In genomic region chr3:184092199-184092598, GRCh38 we compare ENCODE assay signal across 10 cellular contexts. TPM values are rescaled to one million over a fixed set of nuclear protein-coding genes. Genes with fewer than 3 reads are reported as not detected.
"Had no signal": no experiment of that assay in that cellular context is flagged by ENCODE, and none has a peak within 500 bp of the region (broad histone marks: within the 10 kb centered on the region; RNA-seq: fewer than 3 reads in every experiment).

No MANE protein-coding gene starts in this region.

- H3K4me3 ChIP-seq: GM23248 had no signal

- H2AFZ ChIP-seq: GM23248 had no signal

- H3K4me2 ChIP-seq: KMS-11 had no signal

- H3K27ac ChIP-seq: GM23248, KMS-11 had no signal

- DNase-seq: GM23248, GOT3, H9, HCEC 1CT, IMR-90, Karpas-422, KBM-7 had no signal

- H3K9ac ChIP-seq: GM23248, KMS-11 had no signal

RNA-seq across cellular contexts. Expression of gene HTR3E, which starts 4.7 kb away (rescaled TPM):
- total RNA-seq: GM23248, H4, H9, HT-29, IMR-90 had no signal
- polyA plus RNA-seq: GM23248, IMR-90 had no signal

RNA-seq across cellular contexts. Expression of gene HTR3C, which starts 39.4 kb away (rescaled TPM):
- total RNA-seq: GM23248, H4, H9, HT-29, IMR-90 had no signal
- polyA plus RNA-seq: GM23248, IMR-90 had no signal
